21 cellular contexts compared by ENCODE assay signal in genomic region chr1:184429342-184429741, GRCh38.
"Had no signal": no experiment of that assay in that cellular context is flagged by ENCODE, and none has a peak within 500 bp of the region (broad histone marks: within the 10 kb centered on the region; RNA-seq: fewer than 3 reads in every experiment).

No MANE protein-coding gene starts in this region.

- H3K36me3 ChIP-seq: MG63 had no signal

- H3K4me3 ChIP-seq: MG63 had no signal

- H3K27me3 ChIP-seq: MG63 had no signal

- DNase-seq: IMR-90, Karpas-422, KG1, MG63, NCI-H1092, NCI-H1105 treated with DMSO at 0.1 percent for 48 hours, NCI-H1417 treated with DMSO at 0.1 percent for 48 hours, NCI-H146, NCI-H1694 treated with DMSO at 0.1 percent for 48 hours, NCI-H1930, NCI-H2081, NCI-H2107, NCI-H345, NCI-H446 treated with DMSO at 0.1 percent for 48 hours, NCI-H510A treated with DMSO at 0.1 percent for 48 hours, NCI-H526, RPMI8226, SHP77, SK-N-SH, SW 1271, T-cell had no signal
